Comparison of ENCODE assay signal across 24 cellular contexts in genomic region chr10:121130382-121130781, GRCh38.
"Had no signal": no experiment of that assay in that cellular context is flagged by ENCODE, and none has a peak within 500 bp of the region (broad histone marks: within the 10 kb centered on the region; RNA-seq: fewer than 3 reads in every experiment).

No MANE protein-coding gene starts in this region.

- H3K4me1 ChIP-seq: colonic mucosa had no signal

- H3K27ac Mint-ChIP-seq: activated CD4-positive, alpha-beta memory T cell treated with anti-CD3 and anti-CD28 coated beads for 36 hours; activated CD4-positive, alpha-beta T cell treated with anti-CD3 and anti-CD28 coated beads for 36 hours; activated CD4-positive, alpha-beta T cell treated with anti-CD3 and anti-CD28 coated beads, Interleukin-2, amount 10 ng/mL, durations not matched to agents 24 days and 14 days; activated CD8-positive, alpha-beta memory T cell treated with anti-CD3 and anti-CD28 coated beads, Interleukin-2, amount 10 ng/mL, durations not matched to agents 7 days and 5 days; activated CD8-positive, alpha-beta T cell treated with anti-CD3 and anti-CD28 coated beads, Interleukin-2, amount 10 ng/mL, durations not matched to agents 7 days and 5 days; activated naive CD4-positive, alpha-beta T cell treated with anti-CD3 and anti-CD28 coated beads, Interleukin-2, amount 10 ng/mL, durations not matched to agents 7 days and 5 days; activated naive CD4-positive, alpha-beta T cell treated with anti-CD3 and anti-CD28 coated beads, Interleukin-2, amount 50 U/mL, for 72 hours; activated naive CD8-positive, alpha-beta T cell treated with anti-CD3 and anti-CD28 coated beads, Interleukin-2, amount 10 ng/mL, durations not matched to agents 7 days and 5 days; activated T-cell treated with anti-CD3 and anti-CD28 coated beads, Interleukin-2, amount 50 U/mL, for 24 hours; activated T-cell treated with anti-CD3 and anti-CD28 coated beads, Interleukin-2, amount 50 U/mL, for 72 hours; endodermal cell had no signal

- H3K27me3 ChIP-seq: brain microvascular endothelial cell, colonic mucosa had no signal

- DNase-seq: activated CD4-positive, alpha-beta memory T cell treated with anti-CD3 and anti-CD28 coated beads for 36 hours; activated CD4-positive, alpha-beta T cell treated with anti-CD3 and anti-CD28 coated beads for 36 hours; activated CD4-positive, alpha-beta T cell treated with anti-CD3 and anti-CD28 coated beads, Interleukin-2, amount 10 ng/mL, durations not matched to agents 24 days and 14 days; activated CD4-positive, CD25-positive, alpha-beta regulatory T cell; activated CD4-positive, CD25-positive, alpha-beta regulatory T cell treated with anti-CD3 and anti-CD28 coated beads, Interleukin-2, amount 50 U/mL, for 72 hours; activated CD8-positive, alpha-beta memory T cell treated with anti-CD3 and anti-CD28 coated beads, Interleukin-2, amount 10 ng/mL, durations not matched to agents 7 days and 5 days; activated CD8-positive, alpha-beta memory T cell treated with anti-CD3 and anti-CD28 coated beads, Interleukin-2, amount 50 U/mL, for 4 hours; activated CD8-positive, alpha-beta T cell treated with anti-CD3 and anti-CD28 coated beads, Interleukin-2, amount 10 ng/mL, durations not matched to agents 7 days and 5 days; activated gamma-delta T cell; activated naive CD4-positive, alpha-beta T cell; activated naive CD4-positive, alpha-beta T cell treated with anti-CD3 and anti-CD28 coated beads, Interleukin-2, amount 10 ng/mL, durations not matched to agents 7 days and 5 days; activated naive CD8-positive, alpha-beta T cell treated with anti-CD3 and anti-CD28 coated beads, Interleukin-2, amount 10 ng/mL, durations not matched to agents 7 days and 5 days; activated T-cell treated with anti-CD3 and anti-CD28 coated beads for 4 hours; activated T-cell treated with anti-CD3 and anti-CD28 coated beads, Interleukin-2, amount 50 U/mL, for 24 hours; activated T-cell treated with anti-CD3 and anti-CD28 coated beads, Interleukin-2, amount 50 U/mL, for 72 hours; brain microvascular endothelial cell; colonic mucosa; effector memory CD4-positive, alpha-beta T cell; endodermal cell; foreskin fibroblast; head of caudate nucleus; T-helper 2 cell had no signal

- H3K27me3 Mint-ChIP-seq: activated CD4-positive, alpha-beta memory T cell treated with anti-CD3 and anti-CD28 coated beads for 36 hours; activated CD4-positive, alpha-beta T cell treated with anti-CD3 and anti-CD28 coated beads, Interleukin-2, amount 10 ng/mL, durations not matched to agents 24 days and 14 days; activated CD8-positive, alpha-beta memory T cell treated with anti-CD3 and anti-CD28 coated beads, Interleukin-2, amount 10 ng/mL, durations not matched to agents 7 days and 5 days; activated naive CD4-positive, alpha-beta T cell treated with anti-CD3 and anti-CD28 coated beads, Interleukin-2, amount 10 ng/mL, durations not matched to agents 7 days and 5 days; activated naive CD8-positive, alpha-beta T cell treated with anti-CD3 and anti-CD28 coated beads, Interleukin-2, amount 10 ng/mL, durations not matched to agents 7 days and 5 days; activated T-cell treated with anti-CD3 and anti-CD28 coated beads, Interleukin-2, amount 50 U/mL, for 24 hours had no signal

- H3K4me3 Mint-ChIP-seq: activated CD4-positive, alpha-beta memory T cell treated with anti-CD3 and anti-CD28 coated beads for 36 hours; activated CD4-positive, alpha-beta T cell treated with anti-CD3 and anti-CD28 coated beads for 36 hours; activated CD4-positive, alpha-beta T cell treated with anti-CD3 and anti-CD28 coated beads, Interleukin-2, amount 10 ng/mL, durations not matched to agents 24 days and 14 days; activated CD8-positive, alpha-beta memory T cell treated with anti-CD3 and anti-CD28 coated beads, Interleukin-2, amount 10 ng/mL, durations not matched to agents 7 days and 5 days; activated CD8-positive, alpha-beta T cell treated with anti-CD3 and anti-CD28 coated beads, Interleukin-2, amount 10 ng/mL, durations not matched to agents 7 days and 5 days; activated naive CD4-positive, alpha-beta T cell treated with anti-CD3 and anti-CD28 coated beads, Interleukin-2, amount 10 ng/mL, durations not matched to agents 7 days and 5 days; activated naive CD8-positive, alpha-beta T cell treated with anti-CD3 and anti-CD28 coated beads, Interleukin-2, amount 10 ng/mL, durations not matched to agents 7 days and 5 days; activated T-cell treated with anti-CD3 and anti-CD28 coated beads, Interleukin-2, amount 50 U/mL, for 24 hours; activated T-cell treated with anti-CD3 and anti-CD28 coated beads, Interleukin-2, amount 50 U/mL, for 72 hours; endodermal cell had no signal

- H3K36me3 ChIP-seq: brain microvascular endothelial cell, colonic mucosa had no signal

- H3K36me3 Mint-ChIP-seq: activated CD4-positive, alpha-beta memory T cell treated with anti-CD3 and anti-CD28 coated beads for 36 hours; activated CD8-positive, alpha-beta memory T cell treated with anti-CD3 and anti-CD28 coated beads, Interleukin-2, amount 10 ng/mL, durations not matched to agents 7 days and 5 days; activated naive CD4-positive, alpha-beta T cell treated with anti-CD3 and anti-CD28 coated beads, Interleukin-2, amount 10 ng/mL, durations not matched to agents 7 days and 5 days; activated naive CD4-positive, alpha-beta T cell treated with anti-CD3 and anti-CD28 coated beads, Interleukin-2, amount 50 U/mL, for 72 hours; activated naive CD8-positive, alpha-beta T cell treated with anti-CD3 and anti-CD28 coated beads, Interleukin-2, amount 10 ng/mL, durations not matched to agents 7 days and 5 days had no signal

- H3K4me3 ChIP-seq: colonic mucosa had no signal

- H3K27ac ChIP-seq: brain microvascular endothelial cell, colonic mucosa had no signal

- H3K9me3 Mint-ChIP-seq: activated CD4-positive, alpha-beta memory T cell treated with anti-CD3 and anti-CD28 coated beads for 36 hours; endodermal cell had no signal

- H3K4me1 Mint-ChIP-seq: activated CD4-positive, alpha-beta T cell treated with anti-CD3 and anti-CD28 coated beads for 36 hours; activated CD4-positive, alpha-beta T cell treated with anti-CD3 and anti-CD28 coated beads, Interleukin-2, amount 10 ng/mL, durations not matched to agents 24 days and 14 days; activated CD8-positive, alpha-beta memory T cell treated with anti-CD3 and anti-CD28 coated beads, Interleukin-2, amount 10 ng/mL, durations not matched to agents 7 days and 5 days; activated naive CD4-positive, alpha-beta T cell treated with anti-CD3 and anti-CD28 coated beads, Interleukin-2, amount 10 ng/mL, durations not matched to agents 7 days and 5 days; activated naive CD8-positive, alpha-beta T cell treated with anti-CD3 and anti-CD28 coated beads, Interleukin-2, amount 10 ng/mL, durations not matched to agents 7 days and 5 days had no signal

- H3K9me3 ChIP-seq: colonic mucosa had no signal

- ATAC-seq: activated CD4-positive, alpha-beta T cell treated with anti-CD3 and anti-CD28 coated beads for 36 hours; activated CD8-positive, alpha-beta memory T cell treated with anti-CD3 and anti-CD28 coated beads, Interleukin-2, amount 10 ng/mL, durations not matched to agents 7 days and 5 days; activated CD8-positive, alpha-beta T cell treated with anti-CD3 and anti-CD28 coated beads, Interleukin-2, amount 10 ng/mL, durations not matched to agents 7 days and 5 days; activated naive CD4-positive, alpha-beta T cell treated with anti-CD3 and anti-CD28 coated beads, Interleukin-2, amount 50 U/mL, for 72 hours; activated T-cell treated with anti-CD3 and anti-CD28 coated beads, Interleukin-2, amount 50 U/mL, for 72 hours; esophagus mucosa had no signal
